Comparison of ENCODE assay signal across 8 cellular contexts in the genomic region with DNA sequence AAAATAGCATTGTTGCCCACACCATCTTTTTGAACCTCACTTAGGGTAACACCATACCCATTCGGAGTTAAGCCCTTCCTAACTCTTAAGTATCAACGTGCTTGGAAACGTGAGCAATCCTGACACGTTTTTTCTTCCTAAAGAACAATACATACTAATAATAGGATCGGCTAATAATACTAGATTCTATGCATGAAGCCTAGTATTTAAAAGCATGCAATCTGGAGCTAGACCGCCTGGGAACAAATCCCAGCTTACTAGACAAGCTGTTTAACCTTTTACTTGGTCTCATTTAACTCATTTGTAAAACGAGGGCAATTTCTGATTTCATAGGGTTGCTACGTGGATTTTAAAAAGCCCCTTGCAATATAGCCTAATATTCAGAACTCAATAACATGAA. TPM values are rescaled to one million over a fixed set of nuclear protein-coding genes. Genes with fewer than 3 reads are reported as not detected.
DNase-seq lines count a peak whose midpoint lies in the region; ATAC-seq, FAIRE-seq and TF ChIP-seq lines count a peak whose summit lies in the region.

No MANE protein-coding gene starts in this region.

- CTCF ChIA-PET in K562 (lab: Yijun Ruan, JAX; ENCODE audit: low intra/inter-chr PET ratio), result no interaction called here

- intact Hi-C loops in K562 (cut with micrococcal nuclease), result loop anchor here (5.0 to 10.0 kb wide), 3 partner anchors 654 to 902 kb away; partner anchors contain the start of gene NIPSNAP3A
- intact Hi-C loops in right lobe of liver (cut with DNase I), result no loop called here
- intact Hi-C loops in transverse colon (cut with DNase I; ENCODE audit: low total_unique reads), result no loop called here

- 0% methylated on average over 8 of the region's 8 CpGs for WGBS in K562 (ENCODE audit: insufficient coverage, low coverage, missing lambda C conversion rate)
- 1% methylated on average over 8 of the region's 8 CpGs for WGBS in right lobe of liver (ENCODE audit: insufficient coverage, low coverage, low lambda C conversion rate, missing lambda C conversion rate)
- 2 to 4% methylated on average over 8 of the region's 8 CpGs for WGBS in transverse colon (ENCODE audit: low coverage in 1 of 2), 2 donors

- DNase-seq in COR-L47 (lab: John Stamatoyannopoulos, UW) (peak; percentile 13), Kasumi-1 (lab: John Stamatoyannopoulos, UW) (peak; percentile 22 to 29), K562 (ENCODE audit: extremely low read depth in 1 of 4, low spot score in 3 of 4) (peak in 1 of 4 experiments; percentile 11), right lobe of liver (no peak), transverse colon (no peak)
- no peak for DNase-seq in stimulated activated CD4-positive, alpha-beta T cell treated with anti-CD3 and anti-CD28 coated beads, Interleukin-12 subunit alpha, Interleukin-12 subunit beta, amount 100 ng/mL, for 4 hours
- DNase-seq in activated CD4-positive, alpha-beta T cell treated with anti-CD3 and anti-CD28 coated beads for 48 hours, result no peak

- no peak for TF ChIP-seq RAD21 in K562 (CRISPR knock-in tag; conservative IDR thresholded peaks at IDR 0.05 in 1 of 2, IDR thresholded peaks at IDR 0.05 in 1 of 2)

- no peak for FAIRE-seq in K562 (lab: Jason Lieb, UNC)

- TF ChIP-seq EP300 in K562 (IDR thresholded peaks at IDR 0.05; ENCODE audit: low read length), result no peak
- TF ChIP-seq EP300 in transverse colon (IDR thresholded peaks at IDR 0.05; ENCODE audit: low read depth), result no peak

- H3K9me3 ChIP-seq in K562 (replicated peaks; ENCODE audit: control insufficient read depth, insufficient read depth, low read depth, low read length) (no peaks in the 10 kb centered on the region), right lobe of liver (no peaks in the 10 kb centered on the region), transverse colon (no peaks in the 10 kb centered on the region)

- ATAC-seq in K562, result peak; percentile 4
- ATAC-seq in right lobe of liver, result no peak
- ATAC-seq in HG03196 (IDR thresholded peaks at IDR 0.05; ENCODE audit: unreplicated experiment), result no peak

- H3K27ac ChIP-seq in K562 (ENCODE audit: extremely low read depth, low read depth, low read length), result peak overlapping the region; percentile 98
- H3K27ac ChIP-seq in right lobe of liver, result peak overlapping the region; percentile 88 to 98 (median 95)
- peak overlapping the region; percentile 88 to 92 (median 91) for H3K27ac ChIP-seq in transverse colon

- H3K36me3 ChIP-seq in K562 (ENCODE audit: control insufficient read depth, insufficient read depth, low read length), result peaks cover 6% of the 10 kb centered on the region; the same call in 2 of the 3 replicates
- H3K36me3 ChIP-seq in right lobe of liver, result no peaks in the 10 kb centered on the region
- H3K36me3 ChIP-seq in transverse colon, result no peaks in the 10 kb centered on the region

- POLR2A ChIA-PET in K562 (lab: Yijun Ruan, JAX), result interaction anchor here (0.6 to 1.5 kb wide), 7 partner anchors 9 to 844 kb away, joined by 3 to 5 read pairs (median 4); partner anchors contain the start of gene NIPSNAP3A

- BruUV-seq in K562 (replicated peaks; lab: Mats Ljungman, UMichigan), result no TSS peak

- no peak for TF ChIP-seq POLR2A in K562 (conservative IDR thresholded peaks at IDR 0.05)
- no peak for TF ChIP-seq POLR2A in right lobe of liver (IDR thresholded peaks at IDR 0.05)
- no peak for TF ChIP-seq POLR2A in transverse colon (IDR thresholded peaks at IDR 0.05)

- H3K27me3 ChIP-seq in K562 (ENCODE audit: control insufficient read depth in 2 of 2, insufficient read depth in 2 of 2, low read length in 2 of 2) (no peaks in the 10 kb centered on the region), right lobe of liver (no peaks in the 10 kb centered on the region), transverse colon (no peaks in the 10 kb centered on the region)

- H3K4me1 ChIP-seq in K562 (replicated peaks in 1 of 2; ENCODE audit: control insufficient read depth in 2 of 2, insufficient read depth in 2 of 2, low read length in 2 of 2) (peaks cover 0 to 16% of the 10 kb centered on the region in 2 experiments; a peak in 3 of 5 replicates), right lobe of liver (peaks cover 0 to 13% (median 4%) of the 10 kb centered on the region in 4 donors), transverse colon (peaks cover 24 to 45% (median 31%) of the 10 kb centered on the region in 4 donors)

- no peaks in the 10 kb centered on the region for H3K9me1 ChIP-seq in K562 (ENCODE audit: control insufficient read depth, insufficient read depth, low read length)

- in situ Hi-C loops in K562 (cut with MboI), result no loop called here
- in situ Hi-C loops in transverse colon (cut with MboI; ENCODE audit: low pct_ligation_motif_present in 1 of 4, low pct_unique_long_range_greater_than_20kb in 1 of 4, low sequenced_read_pairs in 3 of 4), result no loop called here

- H4K20me1 ChIP-seq in K562 (replicated peaks; ENCODE audit: control insufficient read depth, insufficient read depth, low read length), result no peaks in the 10 kb centered on the region

- peak overlapping the region; percentile 95 to 96 for H3K9ac ChIP-seq in K562 (ENCODE audit: insufficient read depth in 1 of 2, low read depth in 2 of 2, low read length in 2 of 2)

- no peak for TF ChIP-seq CTCF in K562 (IDR thresholded peaks at IDR 0.05 in 2 of 3, conservative IDR thresholded peaks at IDR 0.05 in 1 of 3; ENCODE audit: insufficient read depth in 2 of 3, low read depth in 1 of 3, low read length in 3 of 3)
- TF ChIP-seq CTCF in right lobe of liver (IDR thresholded peaks at IDR 0.05), result no peak
- TF ChIP-seq CTCF in transverse colon (IDR thresholded peaks at IDR 0.05), result peak in 1 of 5 experiments; percentile 21

- peak overlapping the region; percentile 98 for H2AFZ ChIP-seq in K562 (ENCODE audit: low read depth, low read length)

- peaks cover 49% of the 10 kb centered on the region for H3K79me2 ChIP-seq in K562 (ENCODE audit: control insufficient read depth, insufficient read depth, low read length)

- H3K4me3 ChIP-seq in K562 (peak overlapping the region; percentile 61), right lobe of liver (peak overlapping the region; percentile 57 to 62 (median 62)), transverse colon (peak overlapping the region; percentile 18 to 81 (median 64))

- peak overlapping the region; percentile 95 for H3K4me2 ChIP-seq in K562 (ENCODE audit: insufficient read depth, low read length)

TF ChIP-seq in K562, 482 proteins besides CTCF, POLR2A, EP300 and RAD21:
- TF ChIP-seq ZC3H11A (IDR thresholded peaks at IDR 0.05; ENCODE audit: low read depth, low read length) (0 out of 2 replicates have a peak, but pooled peaks have one; percentile 34), NRF1 (conservative IDR thresholded peaks at IDR 0.05 in 1 of 2, IDR thresholded peaks at IDR 0.05 in 1 of 2) (no peak), MEF2D (tag; conservative IDR thresholded peaks at IDR 0.05; ENCODE audit: low read depth) (0 out of 2 replicates have a peak, but pooled peaks have one; percentile 3)

RNA-seq across cellular contexts. Expression of gene SMC2, which starts 0.9 kb away (rescaled TPM):
- total RNA-seq in K562 (2011; cell fraction: chromatin; rRNA removed; ENCODE audit: low replicate concordance), result 3.6 and 19.1 TPM in 2 replicates
- 3.2 and 4.2 TPM in 2 replicates for total RNA-seq in K562 (2011; cell fraction: nucleolus; rRNA removed)
- 6.4 and 10.2 TPM in 2 replicates for total RNA-seq in K562 (2011; cell fraction: nucleoplasm; rRNA removed)
- 24.4 and 25.6 TPM in 2 replicates for total RNA-seq in K562 (2014; rRNA removed)
- total RNA-seq in K562 (2014; rRNA removed; fragmentation: Illumina TruSeq; extraction: Trizol), result 45.1 and 52.4 TPM in 2 replicates
- 37.0 and 40.1 TPM in 2 replicates for total RNA-seq in K562 (2015; rRNA removed; fragmentation: Illumina TruSeq; extraction: Trizol)
- 31.5 and 32.8 TPM in 2 replicates for total RNA-seq in K562 (2021)
- polyA plus RNA-seq in K562 (2011; rRNA removed), result 18.9 and 29.0 TPM in 2 replicates
- polyA plus RNA-seq in K562 (2011; cell fraction: cytosol; rRNA removed), result 4.1 and 8.8 TPM in 2 replicates
- polyA plus RNA-seq in K562 (2011; cell fraction: nucleus; rRNA removed), result 5.7 and 7.2 TPM in 2 replicates
- 23.0 and 23.4 TPM in 2 replicates for polyA plus RNA-seq in K562 (2012)
- polyA plus RNA-seq in K562 (2014; fragmentation: Illumina TruSeq; extraction: Trizol), result 27.2 and 32.9 TPM in 2 replicates
- 10 to 100 TPM; 34.3 to 54.0 TPM for polyA plus RNA-seq in K562 (2014; fragmentation: Nextera tagmentation; extraction: Ambion mirVana)
- 18.0 and 18.1 TPM in 2 replicates for polyA plus RNA-seq in K562 (2014; rRNA removed)
- 57.7 and 58.4 TPM in 2 replicates for polyA minus RNA-seq in K562 (2011; rRNA and poly(A)+ RNA removed)
- polyA minus RNA-seq in K562 (2011; cell fraction: cytosol; rRNA and poly(A)+ RNA removed), result 13.0 and 18.9 TPM in 2 replicates
- 7.8 and 14.7 TPM in 2 replicates for polyA minus RNA-seq in K562 (2011; cell fraction: nucleus; rRNA and poly(A)+ RNA removed)
- total RNA-seq in right lobe of liver, result 1 to 10 TPM; 2.5 to 5.8 (median 3.6) TPM
- 10 to 100 TPM in 1 of 4 donors, 1 to 10 TPM in 3; 3.0 to 12.1 (median 5.6) TPM for total RNA-seq in transverse colon

Comparison
In these comparisons a context has a peak if more than half of its experiments do, and no peak if none do; other contexts are left out.
1. DNase-seq: peak in COR-L47 (single experiment) and Kasumi-1 (2 of 2); none in right lobe of liver (0 of 3), transverse colon (single experiment), stimulated activated CD4-positive, alpha-beta T cell treated with anti-CD3 and anti-CD28 coated beads, Interleukin-12 subunit alpha, Interleukin-12 subunit beta, amount 100 ng/mL, for 4 hours (single experiment) and activated CD4-positive, alpha-beta T cell treated with anti-CD3 and anti-CD28 coated beads for 48 hours (single experiment).
2. Peak in every context shown above with its lines, with median percentiles within 50 percentile points of each other: H3K27ac ChIP-seq and H3K4me3 ChIP-seq.